In the genomic region with DNA sequence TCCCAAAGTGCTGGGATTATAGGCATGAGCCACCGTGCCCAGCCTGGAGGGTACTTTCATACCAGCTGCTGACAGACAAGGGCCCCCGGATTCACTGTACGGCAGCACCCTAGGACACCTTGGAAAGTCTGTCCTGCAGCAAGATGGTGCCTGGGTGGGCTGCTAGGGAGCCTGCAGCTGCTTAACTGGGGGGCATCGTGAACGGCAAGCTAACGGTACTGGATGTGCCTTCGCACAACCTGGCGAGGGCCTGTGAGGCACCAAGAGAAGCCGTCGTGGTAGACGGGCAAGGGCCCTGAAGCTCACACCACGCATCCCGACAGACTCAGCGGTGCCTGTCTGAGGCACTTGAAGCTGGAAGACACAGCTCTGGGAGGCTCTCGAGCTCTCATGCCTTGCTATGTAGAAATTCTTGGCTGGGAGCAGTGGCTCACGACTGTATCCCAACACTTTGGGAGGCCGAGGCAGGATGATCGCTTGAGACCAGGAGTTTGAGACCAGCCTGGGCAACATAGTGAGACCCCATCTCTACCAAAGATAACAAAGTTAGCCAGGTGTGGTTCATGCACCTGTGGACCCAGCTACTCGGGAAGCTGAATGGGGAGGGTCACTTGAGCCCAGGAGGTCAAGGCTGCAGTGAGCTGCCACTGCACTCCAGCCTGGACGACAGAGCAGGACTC, we compare ENCODE assay signal across 1 cellular context.
A peak's percentile ranks its signal among the peaks of the same experiment; 100 is the strongest.
TF ChIP-seq lines count a peak whose summit lies in the region.

No MANE protein-coding gene starts in this region.

TF ChIP-seq in HepG2, 621 proteins besides CTCF, POLR2A, EP300 and RAD21:
- TF ChIP-seq, protein P1, sequence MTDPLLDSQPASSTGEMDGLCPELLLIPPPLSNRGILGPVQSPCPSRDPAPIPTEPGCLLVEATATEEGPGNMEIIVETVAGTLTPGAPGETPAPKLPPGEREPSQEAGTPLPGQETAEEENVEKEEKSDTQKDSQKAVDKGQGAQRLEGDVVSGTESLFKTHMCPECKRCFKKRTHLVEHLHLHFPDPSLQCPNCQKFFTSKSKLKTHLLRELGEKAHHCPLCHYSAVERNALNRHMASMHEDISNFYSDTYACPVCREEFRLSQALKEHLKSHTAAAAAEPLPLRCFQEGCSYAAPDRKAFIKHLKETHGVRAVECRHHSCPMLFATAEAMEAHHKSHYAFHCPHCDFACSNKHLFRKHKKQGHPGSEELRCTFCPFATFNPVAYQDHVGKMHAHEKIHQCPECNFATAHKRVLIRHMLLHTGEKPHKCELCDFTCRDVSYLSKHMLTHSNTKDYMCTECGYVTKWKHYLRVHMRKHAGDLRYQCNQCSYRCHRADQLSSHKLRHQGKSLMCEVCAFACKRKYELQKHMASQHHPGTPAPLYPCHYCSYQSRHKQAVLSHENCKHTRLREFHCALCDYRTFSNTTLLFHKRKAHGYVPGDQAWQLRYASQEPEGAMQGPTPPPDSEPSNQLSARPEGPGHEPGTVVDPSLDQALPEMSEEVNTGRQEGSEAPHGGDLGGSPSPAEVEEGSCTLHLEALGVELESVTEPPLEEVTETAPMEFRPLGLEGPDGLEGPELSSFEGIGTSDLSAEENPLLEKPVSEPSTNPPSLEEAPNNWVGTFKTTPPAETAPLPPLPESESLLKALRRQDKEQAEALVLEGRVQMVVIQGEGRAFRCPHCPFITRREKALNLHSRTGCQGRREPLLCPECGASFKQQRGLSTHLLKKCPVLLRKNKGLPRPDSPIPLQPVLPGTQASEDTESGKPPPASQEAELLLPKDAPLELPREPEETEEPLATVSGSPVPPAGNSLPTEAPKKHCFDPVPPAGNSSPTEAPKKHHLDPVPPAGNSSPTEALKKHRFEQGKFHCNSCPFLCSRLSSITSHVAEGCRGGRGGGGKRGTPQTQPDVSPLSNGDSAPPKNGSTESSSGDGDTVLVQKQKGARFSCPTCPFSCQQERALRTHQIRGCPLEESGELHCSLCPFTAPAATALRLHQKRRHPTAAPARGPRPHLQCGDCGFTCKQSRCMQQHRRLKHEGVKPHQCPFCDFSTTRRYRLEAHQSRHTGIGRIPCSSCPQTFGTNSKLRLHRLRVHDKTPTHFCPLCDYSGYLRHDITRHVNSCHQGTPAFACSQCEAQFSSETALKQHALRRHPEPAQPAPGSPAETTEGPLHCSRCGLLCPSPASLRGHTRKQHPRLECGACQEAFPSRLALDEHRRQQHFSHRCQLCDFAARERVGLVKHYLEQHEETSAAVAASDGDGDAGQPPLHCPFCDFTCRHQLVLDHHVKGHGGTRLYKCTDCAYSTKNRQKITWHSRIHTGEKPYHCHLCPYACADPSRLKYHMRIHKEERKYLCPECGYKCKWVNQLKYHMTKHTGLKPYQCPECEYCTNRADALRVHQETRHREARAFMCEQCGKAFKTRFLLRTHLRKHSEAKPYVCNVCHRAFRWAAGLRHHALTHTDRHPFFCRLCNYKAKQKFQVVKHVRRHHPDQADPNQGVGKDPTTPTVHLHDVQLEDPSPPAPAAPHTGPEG (CRISPR knock-in tag; IDR thresholded peaks at IDR 0.05), result no peak
- TF ChIP-seq, protein P2, sequence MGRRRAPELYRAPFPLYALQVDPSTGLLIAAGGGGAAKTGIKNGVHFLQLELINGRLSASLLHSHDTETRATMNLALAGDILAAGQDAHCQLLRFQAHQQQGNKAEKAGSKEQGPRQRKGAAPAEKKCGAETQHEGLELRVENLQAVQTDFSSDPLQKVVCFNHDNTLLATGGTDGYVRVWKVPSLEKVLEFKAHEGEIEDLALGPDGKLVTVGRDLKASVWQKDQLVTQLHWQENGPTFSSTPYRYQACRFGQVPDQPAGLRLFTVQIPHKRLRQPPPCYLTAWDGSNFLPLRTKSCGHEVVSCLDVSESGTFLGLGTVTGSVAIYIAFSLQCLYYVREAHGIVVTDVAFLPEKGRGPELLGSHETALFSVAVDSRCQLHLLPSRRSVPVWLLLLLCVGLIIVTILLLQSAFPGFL (CRISPR knock-in tag; IDR thresholded peaks at IDR 0.05), result no peak
- no peak for TF ChIP-seq NRL (CRISPR knock-in tag; IDR thresholded peaks at IDR 0.05; ENCODE audit: borderline replicate concordance)
- TF ChIP-seq ZNF121 (CRISPR knock-in tag; IDR thresholded peaks at IDR 0.05), result peak; percentile 75
- TF ChIP-seq ZFY (CRISPR knock-in tag; IDR thresholded peaks at IDR 0.05), result no peak
- TF ChIP-seq, protein P3, sequence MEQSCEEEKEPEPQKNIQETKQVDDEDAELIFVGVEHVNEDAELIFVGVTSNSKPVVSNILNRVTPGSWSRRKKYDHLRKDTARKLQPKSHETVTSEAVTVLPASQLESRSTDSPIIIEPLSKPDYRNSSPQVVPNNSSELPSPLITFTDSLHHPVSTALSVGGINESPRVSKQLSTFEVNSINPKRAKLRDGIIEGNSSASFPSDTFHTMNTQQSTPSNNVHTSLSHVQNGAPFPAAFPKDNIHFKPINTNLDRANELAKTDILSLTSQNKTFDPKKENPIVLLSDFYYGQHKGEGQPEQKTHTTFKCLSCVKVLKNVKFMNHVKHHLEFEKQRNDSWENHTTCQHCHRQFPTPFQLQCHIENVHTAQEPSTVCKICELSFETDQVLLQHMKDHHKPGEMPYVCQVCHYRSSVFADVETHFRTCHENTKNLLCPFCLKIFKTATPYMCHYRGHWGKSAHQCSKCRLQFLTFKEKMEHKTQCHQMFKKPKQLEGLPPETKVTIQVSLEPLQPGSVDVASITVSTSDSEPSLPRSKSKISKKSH (CRISPR knock-in tag; IDR thresholded peaks at IDR 0.05; ENCODE audit: borderline replicate concordance), result 0 out of 2 replicates have a peak, but pooled peaks have one; percentile 40
- TF ChIP-seq ZSCAN22 (CRISPR knock-in tag; IDR thresholded peaks at IDR 0.05), result no peak
- no peak for TF ChIP-seq NONO (IDR thresholded peaks at IDR 0.05)
- TF ChIP-seq NONO (CRISPR knock-in tag; conservative IDR thresholded peaks at IDR 0.05), result no peak
- TF ChIP-seq, protein P4, sequence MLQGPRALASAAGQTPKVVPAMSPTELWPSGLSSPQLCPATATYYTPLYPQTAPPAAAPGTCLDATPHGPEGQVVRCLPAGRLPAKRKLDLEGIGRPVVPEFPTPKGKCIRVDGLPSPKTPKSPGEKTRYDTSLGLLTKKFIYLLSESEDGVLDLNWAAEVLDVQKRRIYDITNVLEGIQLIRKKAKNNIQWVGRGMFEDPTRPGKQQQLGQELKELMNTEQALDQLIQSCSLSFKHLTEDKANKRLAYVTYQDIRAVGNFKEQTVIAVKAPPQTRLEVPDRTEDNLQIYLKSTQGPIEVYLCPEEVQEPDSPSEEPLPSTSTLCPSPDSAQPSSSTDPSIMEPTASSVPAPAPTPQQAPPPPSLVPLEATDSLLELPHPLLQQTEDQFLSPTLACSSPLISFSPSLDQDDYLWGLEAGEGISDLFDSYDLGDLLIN (CRISPR knock-in tag; IDR thresholded peaks at IDR 0.05; ENCODE audit: borderline replicate concordance), result no peak
